Comparison of ENCODE assay signal across 11 cellular contexts in genomic region chr7:20681258-20681882, GRCh38.
"Had no signal": no experiment of that assay in that cellular context is flagged by ENCODE, and none has a peak within 500 bp of the region (broad histone marks: within the 10 kb centered on the region; RNA-seq: fewer than 3 reads in every experiment).

No MANE protein-coding gene starts in this region.

- H3K4me3 ChIP-seq: GM23248, GM23338, HAP-1 had no signal

- FAIRE-seq: H1, H54 had no signal

- H3K36me3 ChIP-seq: HAP-1 had no signal

- H3K9me3 ChIP-seq: HAP-1 had no signal

- H3K9me3 Mint-ChIP-seq: GM23338, H9 had no signal

- H3K4me1 Mint-ChIP-seq: GM23338, H9 had no signal

- H3K27ac Mint-ChIP-seq: GM23338, H9, HFFc6 had no signal

- H3K4me1 ChIP-seq: HAP-1 had no signal

- H2AFZ ChIP-seq: GM23248, GM23338 had no signal

- H3K27ac ChIP-seq: GM23248 had no signal

- ATAC-seq: GM23338, HCT116 had no signal

- H3K4me3 Mint-ChIP-seq: GM23338, H9, HFFc6 had no signal

- H3K4me2 ChIP-seq: GM23338 had no signal

- DNase-seq: GM23248, GOT3, H7, H9, HCEC 1CT, HFFc6 had no signal

- H3K9ac ChIP-seq: GM23248 had no signal
